In the genomic region with DNA sequence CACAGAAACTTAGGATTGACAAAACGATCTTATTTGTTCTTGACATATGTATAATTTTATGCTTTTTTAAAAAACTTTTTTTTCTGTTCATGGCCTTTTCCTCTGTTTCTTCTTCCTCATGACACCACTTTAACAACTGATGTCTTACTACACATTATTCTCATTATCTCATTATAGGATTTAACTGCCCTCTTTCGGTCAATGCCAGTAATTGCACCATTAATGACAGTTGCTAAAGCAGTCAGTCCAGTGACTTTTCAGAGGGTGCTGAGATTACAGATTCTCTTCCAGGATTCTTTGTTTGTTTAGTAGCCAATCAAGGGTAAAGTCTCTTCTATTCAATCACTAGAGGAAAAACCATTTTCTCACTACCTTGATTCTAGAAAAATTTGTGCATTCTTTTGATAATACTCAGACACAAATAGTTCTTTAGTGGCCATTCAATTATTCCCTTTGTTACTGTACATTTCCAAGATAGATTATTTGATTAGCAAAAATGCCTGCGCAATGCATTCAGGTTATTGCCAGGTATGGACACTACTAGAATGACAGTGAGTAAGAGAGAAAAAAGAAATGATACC, we compare ENCODE assay signal across 9 cellular contexts. TPM values are rescaled to one million over a fixed set of nuclear protein-coding genes. Genes with fewer than 3 reads are reported as not detected.
DNase-seq lines count a peak whose midpoint lies in the region; ATAC-seq and TF ChIP-seq lines count a peak whose summit lies in the region.
"Had no signal": no experiment of that assay in that cellular context is flagged by ENCODE, and none has a peak within 500 bp of the region (broad histone marks: within the 10 kb centered on the region; RNA-seq: fewer than 3 reads in every experiment).

No MANE protein-coding gene starts in this region.

- H3K27ac ChIP-seq in SK-N-SH (ENCODE audit: low read depth in 2 of 2, low read length in 1 of 2): no peak overlapping the region
- no peak overlapping the region for H3K27ac ChIP-seq in esophagus muscularis mucosa (replicated peaks in 1 of 4)
- H3K27ac ChIP-seq: epithelial cell of prostate had no signal

- H4K20me1 ChIP-seq in SK-N-SH (ENCODE audit: insufficient read depth): no peaks in the 10 kb centered on the region

- H3K4me2 ChIP-seq in SK-N-SH: no peak overlapping the region

- H3K36me3 ChIP-seq in SK-N-SH (replicated peaks in 1 of 2; ENCODE audit: control insufficient read depth in 1 of 2, insufficient read depth in 2 of 2, low read length in 1 of 2) (no peaks in the 10 kb centered on the region), esophagus muscularis mucosa (no peaks in the 10 kb centered on the region)

- POLR2A ChIA-PET in SK-N-SH (lab: Yijun Ruan, JAX): no interaction called here

- peak overlapping the region; percentile 16 to 49 for H3K27ac Mint-ChIP-seq in natural killer cell treated with Interleukin-12 subunit alpha and Interleukin-12 subunit beta and Interleukin-15 and Interleukin-18, amount 100 ng/mL, for 72 hours

- no peak overlapping the region for H2AFZ ChIP-seq in SK-N-SH (ENCODE audit: low read depth)

- no peaks in the 10 kb centered on the region for H3K79me2 ChIP-seq in SK-N-SH (ENCODE audit: insufficient read depth)

- no peaks in the 10 kb centered on the region for H3F3A ChIP-seq in SK-N-SH (replicated peaks; ENCODE audit: insufficient read depth)

- H3K9me3 ChIP-seq in SK-N-SH: no peaks in the 10 kb centered on the region
- H3K9me3 ChIP-seq in esophagus muscularis mucosa: no peaks in the 10 kb centered on the region

- TF ChIP-seq CTCF in SK-N-SH (IDR thresholded peaks at IDR 0.05): peak; percentile 79
- peak; percentile 67 to 81 (median 72) for TF ChIP-seq CTCF in esophagus muscularis mucosa (IDR thresholded peaks at IDR 0.05)

- H3K4me3 ChIP-seq in SK-N-SH (ENCODE audit: low read depth in 2 of 2, low read length in 1 of 2) (no peak overlapping the region; a peak in 1 of 4 replicates), esophagus muscularis mucosa (no peak overlapping the region)

- H3K9me2 ChIP-seq in SK-N-SH: no peaks in the 10 kb centered on the region

- DNase-seq in stimulated activated CD4-positive, alpha-beta T cell treated with anti-CD3 and anti-CD28 coated beads, Interleukin-2, amount 100 ng/mL, for 4 hours (ENCODE audit: low read depth): peak; percentile 16
- no peak for DNase-seq in stimulated activated CD4-positive, alpha-beta T cell treated with anti-CD3 and anti-CD28 coated beads, Interleukin-2, amount 100 ng/mL, for 48 hours
- peak; percentile 73 for DNase-seq in LoVo (ENCODE audit: low spot score)
- DNase-seq in SK-N-SH: peak; percentile 69
- no peak for DNase-seq in esophagus muscularis mucosa (ENCODE audit: extremely low spot score)
- no peak for DNase-seq in natural killer cell treated with Interleukin-12 subunit alpha and Interleukin-12 subunit beta and Interleukin-15 and Interleukin-18, amount 100 ng/mL, for 72 hours (ENCODE audit: low spot score)

- peaks cover 25 to 33% of the 10 kb centered on the region in 2 donors for H3K4me1 Mint-ChIP-seq in natural killer cell treated with Interleukin-12 subunit alpha and Interleukin-12 subunit beta and Interleukin-15 and Interleukin-18, amount 100 ng/mL, for 72 hours (ENCODE audit: low read depth in 2 of 2)

- intact Hi-C loops in esophagus muscularis mucosa (cut with DNase I): loop anchor here (5.0 kb wide), 1 partner anchor 87 kb away; no protein-coding TSS in a partner anchor

- peak overlapping the region; percentile 48 for H3K4me3 Mint-ChIP-seq in natural killer cell treated with Interleukin-12 subunit alpha and Interleukin-12 subunit beta and Interleukin-15 and Interleukin-18, amount 100 ng/mL, for 72 hours

- TF ChIP-seq EP300 in SK-N-SH (IDR thresholded peaks at IDR 0.05; ENCODE audit: borderline replicate concordance in 1 of 2, low read depth in 1 of 2, low read length in 1 of 2) (no peak), esophagus muscularis mucosa (IDR thresholded peaks at IDR 0.05) (no peak)

- no peak for TF ChIP-seq POLR2A in esophagus muscularis mucosa (IDR thresholded peaks at IDR 0.05; ENCODE audit: low read depth)

- 4% methylated on average over 3 of the region's 3 CpGs for WGBS in SK-N-SH (ENCODE audit: low lambda C conversion rate)
- WGBS in esophagus muscularis mucosa: 10% methylated on average over 3 of the region's 3 CpGs

- H3K36me3 Mint-ChIP-seq in natural killer cell treated with Interleukin-12 subunit alpha and Interleukin-12 subunit beta and Interleukin-15 and Interleukin-18, amount 100 ng/mL, for 72 hours: no peaks in the 10 kb centered on the region

- H3K4me1 ChIP-seq in SK-N-SH (ENCODE audit: control insufficient read depth in 1 of 2, insufficient read depth in 2 of 2, low read depth in 1 of 2, low read length in 1 of 2) (no peaks in the 10 kb centered on the region), esophagus muscularis mucosa (peaks cover 0 to 4% (median 2%) of the 10 kb centered on the region in 4 donors)

- no peak overlapping the region for H3K9ac ChIP-seq in SK-N-SH

- H3K27me3 ChIP-seq in SK-N-SH (ENCODE audit: insufficient read depth): no peaks in the 10 kb centered on the region
- no peaks in the 10 kb centered on the region for H3K27me3 ChIP-seq in esophagus muscularis mucosa

- no peaks in the 10 kb centered on the region for H3K9me3 Mint-ChIP-seq in natural killer cell treated with Interleukin-12 subunit alpha and Interleukin-12 subunit beta and Interleukin-15 and Interleukin-18, amount 100 ng/mL, for 72 hours

- peak; percentile 63 to 70 for ATAC-seq in natural killer cell treated with Interleukin-12 subunit alpha and Interleukin-12 subunit beta and Interleukin-15 and Interleukin-18, amount 100 ng/mL, for 72 hours
- ATAC-seq in HG02642 (IDR thresholded peaks at IDR 0.05; ENCODE audit: poor library complexity, unreplicated experiment): no peak
- ATAC-seq in GM19395 (IDR thresholded peaks at IDR 0.05; ENCODE audit: unreplicated experiment): no peak

- H3K27me3 Mint-ChIP-seq in natural killer cell treated with Interleukin-12 subunit alpha and Interleukin-12 subunit beta and Interleukin-15 and Interleukin-18, amount 100 ng/mL, for 72 hours: no peaks in the 10 kb centered on the region

- CTCF ChIA-PET in SK-N-SH (lab: Yijun Ruan, JAX): interaction anchor here (0.7 to 3.8 kb wide), 23 partner anchors 8 to 382 kb away, joined by 3 to 28 read pairs (median 4); a partner anchor contains a TSS

- TF ChIP-seq RAD21 in SK-N-SH (IDR thresholded peaks at IDR 0.05; ENCODE audit: low read length): peak; percentile 81

TF ChIP-seq in SK-N-SH, 30 proteins besides CTCF, POLR2A, EP300 and RAD21:
- TF ChIP-seq, protein P1, sequence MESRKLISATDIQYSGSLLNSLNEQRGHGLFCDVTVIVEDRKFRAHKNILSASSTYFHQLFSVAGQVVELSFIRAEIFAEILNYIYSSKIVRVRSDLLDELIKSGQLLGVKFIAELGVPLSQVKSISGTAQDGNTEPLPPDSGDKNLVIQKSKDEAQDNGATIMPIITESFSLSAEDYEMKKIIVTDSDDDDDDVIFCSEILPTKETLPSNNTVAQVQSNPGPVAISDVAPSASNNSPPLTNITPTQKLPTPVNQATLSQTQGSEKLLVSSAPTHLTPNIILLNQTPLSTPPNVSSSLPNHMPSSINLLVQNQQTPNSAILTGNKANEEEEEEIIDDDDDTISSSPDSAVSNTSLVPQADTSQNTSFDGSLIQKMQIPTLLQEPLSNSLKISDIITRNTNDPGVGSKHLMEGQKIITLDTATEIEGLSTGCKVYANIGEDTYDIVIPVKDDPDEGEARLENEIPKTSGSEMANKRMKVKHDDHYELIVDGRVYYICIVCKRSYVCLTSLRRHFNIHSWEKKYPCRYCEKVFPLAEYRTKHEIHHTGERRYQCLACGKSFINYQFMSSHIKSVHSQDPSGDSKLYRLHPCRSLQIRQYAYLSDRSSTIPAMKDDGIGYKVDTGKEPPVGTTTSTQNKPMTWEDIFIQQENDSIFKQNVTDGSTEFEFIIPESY (IDR thresholded peaks at IDR 0.05; ENCODE audit: borderline replicate concordance, low read depth): no peak
- peak; percentile 61 for TF ChIP-seq SMC3 (IDR thresholded peaks at IDR 0.05; ENCODE audit: low read depth, low read length)

RNA-seq across cellular contexts. Expression of a gene that starts 50.1 kb away (rescaled TPM):
- polyA plus RNA-seq in SK-N-SH (2012; rRNA removed): 5.1 and 8.1 TPM in 2 replicates
- polyA plus RNA-seq in SK-N-SH (2012; cell fraction: cytosol; rRNA removed): 7.3 and 9.4 TPM in 2 replicates
- 4.2 and 4.9 TPM in 2 replicates for polyA plus RNA-seq in SK-N-SH (2012; cell fraction: nucleus; rRNA removed)
- 1 to 10 TPM; 1.5 to 2.2 (median 1.8) TPM for total RNA-seq in esophagus muscularis mucosa
- total RNA-seq in natural killer cell treated with Interleukin-12 subunit alpha and Interleukin-12 subunit beta and Interleukin-15 and Interleukin-18, amount 100 ng/mL, for 72 hours: 10 to 100 TPM in 1 of 2 donors, 1 to 10 TPM in 1; 6.7 to 23.2 TPM

Comparison
In these comparisons a context has a peak if more than half of its experiments do, and no peak if none do; other contexts are left out.
1. DNase-seq: peak in stimulated activated CD4-positive, alpha-beta T cell treated with anti-CD3 and anti-CD28 coated beads, Interleukin-2, amount 100 ng/mL, for 4 hours (single experiment), LoVo (single experiment) and SK-N-SH (single experiment); none in stimulated activated CD4-positive, alpha-beta T cell treated with anti-CD3 and anti-CD28 coated beads, Interleukin-2, amount 100 ng/mL, for 48 hours (0 of 2), esophagus muscularis mucosa (single experiment) and natural killer cell treated with Interleukin-12 subunit alpha and Interleukin-12 subunit beta and Interleukin-15 and Interleukin-18, amount 100 ng/mL, for 72 hours (single experiment).
2. ATAC-seq: peak in natural killer cell treated with Interleukin-12 subunit alpha and Interleukin-12 subunit beta and Interleukin-15 and Interleukin-18, amount 100 ng/mL, for 72 hours (2 of 2); none in HG02642 (single experiment) and GM19395 (single experiment).